In the genomic region with DNA sequence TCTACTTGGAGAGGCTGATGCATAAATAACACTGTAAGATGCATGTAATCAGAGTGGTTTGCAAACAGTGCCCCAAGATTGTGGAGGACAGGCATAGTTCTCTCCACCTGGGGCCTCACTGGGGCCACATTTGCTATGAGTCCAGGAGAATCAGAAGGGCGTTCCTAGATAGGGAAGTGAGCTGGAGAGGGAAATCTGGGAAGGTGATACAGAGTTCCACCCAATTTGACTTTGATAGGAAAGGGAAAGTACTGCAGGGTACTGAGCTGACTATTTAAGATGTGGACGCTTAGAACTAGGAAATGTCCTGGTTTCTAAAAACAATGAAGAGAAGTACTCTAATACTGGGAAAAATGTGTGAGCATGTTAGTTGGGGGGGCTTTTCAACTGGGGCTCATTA, we compare ENCODE assay signal across 13 cellular contexts. TPM values are rescaled to one million over a fixed set of nuclear protein-coding genes. Genes with fewer than 3 reads are reported as not detected.
DNase-seq lines count a peak whose midpoint lies in the region; ATAC-seq and TF ChIP-seq lines count a peak whose summit lies in the region.
"Had no signal": no experiment of that assay in that cellular context is flagged by ENCODE, and none has a peak within 500 bp of the region (broad histone marks: within the 10 kb centered on the region; RNA-seq: fewer than 3 reads in every experiment).

No MANE protein-coding gene starts in this region.

- no peaks in the 10 kb centered on the region for H3K79me2 ChIP-seq in smooth muscle cell (ENCODE audit: low read depth)

- no peaks in the 10 kb centered on the region for H3F3A ChIP-seq in smooth muscle cell (ENCODE audit: low read depth)

- H3K27me3 Mint-ChIP-seq in Calu3 (ENCODE audit: unreplicated experiment): no peaks in the 10 kb centered on the region

- DNase-seq in Calu3 (no peak), Panc1 (ENCODE audit: low read depth, low spot score) (no peak), mucosa of descending colon (no peak), smooth muscle cell (lab: John Stamatoyannopoulos, UW; ENCODE audit: unreplicated experiment) (no peak)
- DNase-seq in activated CD8-positive, alpha-beta memory T cell treated with anti-CD3 and anti-CD28 coated beads, Interleukin-2, amount 50 U/mL, for 4 hours: no peak
- DNase-seq: NCI-H1417, NCI-H187 treated with DMSO at 0.1 percent for 48 hours, SHP77 had no signal

- no peak overlapping the region for H3K9ac ChIP-seq in BLaER1 treated with 17β-estradiol and CSF1 and Interleukin-3, amounts not matched to agents 10 nM and 100 nM
- no peak overlapping the region for H3K9ac ChIP-seq in smooth muscle cell (ENCODE audit: low read depth)

- H3K27ac Mint-ChIP-seq in Calu3 (ENCODE audit: unreplicated experiment): peak overlapping the region; percentile 80
- H3K27ac Mint-ChIP-seq: GM23338 had no signal

- peaks cover 54 to 100% (median 76%) of the 10 kb centered on the region in 10 experiments for H3K4me1 ChIP-seq in BLaER1 treated with 17β-estradiol and CSF1 and Interleukin-3, amounts not matched to agents 10 nM and 100 nM
- H3K4me1 ChIP-seq in Panc1 (ENCODE audit: control insufficient read depth, insufficient read depth, low read length) (peaks cover 10% of the 10 kb centered on the region), mucosa of descending colon (ENCODE audit: low read depth) (no peaks in the 10 kb centered on the region), smooth muscle cell (ENCODE audit: low read depth) (peaks cover 6% of the 10 kb centered on the region)

- no peaks in the 10 kb centered on the region for H3K36me3 ChIP-seq in BLaER1 treated with 17β-estradiol and CSF1 and Interleukin-3, amounts not matched to agents 10 nM and 100 nM
- H3K36me3 ChIP-seq in Panc1 (ENCODE audit: control insufficient read depth, insufficient read depth, low read length): no peaks in the 10 kb centered on the region
- H3K36me3 ChIP-seq in mucosa of descending colon (ENCODE audit: low read depth): no peaks in the 10 kb centered on the region
- no peaks in the 10 kb centered on the region for H3K36me3 ChIP-seq in smooth muscle cell (ENCODE audit: low read depth)

- BruUV-seq in Calu3 (replicated peaks; lab: Mats Ljungman, UMichigan) (no TSS peak), Panc1 (replicated peaks; lab: Mats Ljungman, UMichigan) (no TSS peak)

- intact Hi-C loops in Calu3 (cut with micrococcal nuclease; ENCODE audit: unreplicated experiment) (no loop called here), Panc1 (cut with micrococcal nuclease; ENCODE audit: unreplicated experiment) (no loop called here), mucosa of descending colon (cut with DNase I, micrococcal nuclease) (no loop called here)

- no peak overlapping the region for H2AFZ ChIP-seq in smooth muscle cell (ENCODE audit: low read depth)
- H2AFZ ChIP-seq: GM23338 had no signal

- H4K20me1 ChIP-seq in BLaER1 treated with 17β-estradiol and CSF1 and Interleukin-3, amounts not matched to agents 10 nM and 100 nM: peaks cover 0 to 7% (median 0%) of the 10 kb centered on the region in 11 experiments; a peak in 2 of 22 replicates
- no peaks in the 10 kb centered on the region for H4K20me1 ChIP-seq in smooth muscle cell (ENCODE audit: low read depth)

- in situ Hi-C loops in Panc1 (cut with HindIII; ENCODE audit: low pct_unique_long_range_greater_than_20kb, low sequenced_read_pairs): no loop called here

- POLR2A ChIA-PET in Panc1 (lab: Charles Lee): no interaction called here

- no peaks in the 10 kb centered on the region for H3K9me3 Mint-ChIP-seq in Calu3 (ENCODE audit: low read depth, unreplicated experiment)
- H3K9me3 Mint-ChIP-seq: GM23338 had no signal

- peak overlapping the region in 6 of 11 experiments; percentile 23 to 96 (median 92); a peak in 5 of 22 replicates for H3K27ac ChIP-seq in BLaER1 treated with 17β-estradiol and CSF1 and Interleukin-3, amounts not matched to agents 10 nM and 100 nM
- H3K27ac ChIP-seq in Panc1 (ENCODE audit: low read length) (peak overlapping the region; percentile 48; the same call in 1 of the 2 replicates), smooth muscle cell (ENCODE audit: low read depth) (no peak overlapping the region)

- TF ChIP-seq CTCF in Calu3 (IDR thresholded peaks at IDR 0.05; ENCODE audit: unreplicated experiment): no peak
- TF ChIP-seq CTCF in Panc1 (IDR thresholded peaks at IDR 0.05): no peak
- no peak for TF ChIP-seq CTCF in mucosa of descending colon (IDR thresholded peaks at IDR 0.05)
- TF ChIP-seq CTCF in smooth muscle cell (IDR thresholded peaks at IDR 0.05; ENCODE audit: borderline replicate concordance, insufficient read depth, poor library complexity, severe bottlenecking): no peak

- H3K36me3 Mint-ChIP-seq in Calu3 (ENCODE audit: insufficient read depth, unreplicated experiment): peaks cover under 1% of the 10 kb centered on the region

- ATAC-seq in Panc1 (no peak), mucosa of descending colon (peak; percentile 39), GM21515 (IDR thresholded peaks at IDR 0.05; ENCODE audit: unreplicated experiment) (no peak)
- ATAC-seq: GM23338, HCT116 had no signal

- 0 out of 22 replicates have a peak, but pooled peaks cover 0 to 14% (median 0%) of the 10 kb centered on the region in 11 experiments for H3K27me3 ChIP-seq in BLaER1 treated with 17β-estradiol and CSF1 and Interleukin-3, amounts not matched to agents 10 nM and 100 nM
- H3K27me3 ChIP-seq in Panc1 (ENCODE audit: control insufficient read depth, insufficient read depth, low read length): no peaks in the 10 kb centered on the region
- no peaks in the 10 kb centered on the region for H3K27me3 ChIP-seq in smooth muscle cell (ENCODE audit: low read depth)

- peak overlapping the region in 4 of 11 experiments; percentile 12 to 89 (median 85); a peak in 8 of 22 replicates for H3K4me2 ChIP-seq in BLaER1 treated with 17β-estradiol and CSF1 and Interleukin-3, amounts not matched to agents 10 nM and 100 nM
- no peak overlapping the region for H3K4me2 ChIP-seq in smooth muscle cell
- H3K4me2 ChIP-seq: GM23338 had no signal

- no peak overlapping the region for H3K4me3 ChIP-seq in BLaER1 treated with 17β-estradiol and CSF1 and Interleukin-3, amounts not matched to agents 10 nM and 100 nM
- no peak overlapping the region for H3K4me3 ChIP-seq in Panc1 (ENCODE audit: low read depth in 2 of 2, low read length in 2 of 2)
- H3K4me3 ChIP-seq in mucosa of descending colon: no peak overlapping the region
- H3K4me3 ChIP-seq in smooth muscle cell: no peak overlapping the region
- H3K4me3 ChIP-seq: GM23338 had no signal

- H3K4me1 Mint-ChIP-seq in Calu3 (ENCODE audit: low read depth, unreplicated experiment): peaks cover 72% of the 10 kb centered on the region

- CTCF ChIA-PET in Calu3 (lab: Charles Lee): interaction anchor here (0.9 kb wide), 1 partner anchor 64 kb away, joined by 3 read pairs; no protein-coding TSS in a partner anchor
- CTCF ChIA-PET in Panc1 (lab: Charles Lee): no interaction called here

- WGBS in smooth muscle cell (ENCODE audit: low lambda C conversion rate): 95% methylated on average over 2 of the region's 2 CpGs

- no peaks in the 10 kb centered on the region; a peak in 2 of 22 replicates for H3K9me3 ChIP-seq in BLaER1 treated with 17β-estradiol and CSF1 and Interleukin-3, amounts not matched to agents 10 nM and 100 nM (replicated peaks in 1 of 11)
- H3K9me3 ChIP-seq in Panc1 (ENCODE audit: control insufficient read depth, insufficient read depth, low read depth, low read length): no peaks in the 10 kb centered on the region
- H3K9me3 ChIP-seq in mucosa of descending colon: no peaks in the 10 kb centered on the region
- H3K9me3 ChIP-seq in smooth muscle cell (replicated peaks; ENCODE audit: low read depth): no peaks in the 10 kb centered on the region

- peak overlapping the region; percentile 23 for H3K4me3 Mint-ChIP-seq in Calu3 (ENCODE audit: low read depth, unreplicated experiment)
- H3K4me3 Mint-ChIP-seq: GM23338 had no signal

RNA-seq across cellular contexts. Expression of a gene that starts 33.9 kb away (rescaled TPM):
- total RNA-seq in Calu3 (2022) (not detected in 2 replicates), Panc1 (2021; ENCODE audit: unreplicated experiment) (not detected), mucosa of descending colon (under 1 TPM in 1 of 3 donors, not detected in 2; 0.13 TPM), smooth muscle cell (not detected in 2 replicates)
- not detected for polyA plus RNA-seq in Panc1 (2012; ENCODE audit: insufficient read length)
- not detected in 2 replicates for polyA plus RNA-seq in smooth muscle cell
- total RNA-seq: GM23338, HT1080 had no signal

RNA-seq across cellular contexts. Expression of a gene that starts 35.6 kb away (rescaled TPM):
- 5,274 and 5,368 TPM in 2 replicates for total RNA-seq in Calu3 (2022)
- total RNA-seq in Panc1 (2021; ENCODE audit: unreplicated experiment): 2,928 TPM
- 5,442 TPM for polyA plus RNA-seq in Panc1 (2012; ENCODE audit: insufficient read length)
- 1,000 to 10,000 TPM; 2,288 to 5,392 (median 5,014) TPM for total RNA-seq in mucosa of descending colon
- 9,386 and 9,721 TPM in 2 replicates for total RNA-seq in smooth muscle cell
- polyA plus RNA-seq in smooth muscle cell: 11,762 and 12,637 TPM in 2 replicates
